8 cellular contexts compared by ENCODE assay signal in genomic region chr1:58739851-58740466, GRCh38. TPM values are rescaled to one million over a fixed set of nuclear protein-coding genes. Genes with fewer than 3 reads are reported as not detected.
DNase-seq lines count a peak whose midpoint lies in the region; ATAC-seq and TF ChIP-seq lines count a peak whose summit lies in the region.

No MANE protein-coding gene starts in this region.

- TF ChIP-seq POLR2A in erythroblast (IDR thresholded peaks at IDR 0.05; ENCODE audit: low read length), result no peak

- 27% methylated on average over 3 of the region's 3 CpGs for WGBS in SK-N-SH (ENCODE audit: low lambda C conversion rate)

- peaks cover 7% of the 10 kb centered on the region for H3K27me3 Mint-ChIP-seq in nephron progenitor cell (ENCODE audit: low read depth, poor library complexity)

- TF ChIP-seq CTCF in SK-N-SH (IDR thresholded peaks at IDR 0.05) (peak; percentile 94), nephron progenitor cell (IDR thresholded peaks at IDR 0.05) (peak; percentile 90)

- H3K4me3 ChIP-seq in SK-N-SH (ENCODE audit: low read depth in 2 of 2, low read length in 1 of 2), result no peak overlapping the region; a peak in 1 of 4 replicates

- H3K36me3 ChIP-seq in SK-N-SH (replicated peaks in 1 of 2; ENCODE audit: control insufficient read depth in 1 of 2, insufficient read depth in 2 of 2, low read length in 1 of 2), result no peaks in the 10 kb centered on the region

- H4K20me1 ChIP-seq in SK-N-SH (ENCODE audit: insufficient read depth), result no peaks in the 10 kb centered on the region

- H3K9ac ChIP-seq in SK-N-SH, result no peak overlapping the region

- H3K9me3 Mint-ChIP-seq in nephron progenitor cell, result peaks cover 8% of the 10 kb centered on the region

- peak; percentile 16 for DNase-seq in stimulated activated CD4-positive, alpha-beta T cell treated with anti-CD3 and anti-CD28 coated beads, Interleukin-2, amount 100 ng/mL, for 4 hours (ENCODE audit: low read depth)
- DNase-seq in stimulated activated CD4-positive, alpha-beta T cell treated with anti-CD3 and anti-CD28 coated beads, Interleukin-12 subunit alpha, Interleukin-12 subunit beta, amount 100 ng/mL, for 4 hours, result no peak
- DNase-seq in NCI-H1436 (lab: John Stamatoyannopoulos, UW) (peak; percentile 68), SK-N-SH (peak; percentile 60), erythroblast (lab: John Stamatoyannopoulos, UW) (peak; percentile 47 to 71), nephron progenitor cell (peak; percentile 31)

- CTCF ChIA-PET in SK-N-SH (lab: Yijun Ruan, JAX), result interaction anchor here (0.6 to 7.4 kb wide), 14 partner anchors 9 to 1208 kb away, joined by 3 to 55 read pairs (median 4); no protein-coding TSS in a partner anchor

- no peak overlapping the region for H3K4me2 ChIP-seq in SK-N-SH

- H2AFZ ChIP-seq in SK-N-SH (ENCODE audit: low read depth), result 0 out of 2 replicates have a peak overlapping the region, but pooled peaks have one; percentile 56

- no peaks in the 10 kb centered on the region for H3K36me3 Mint-ChIP-seq in nephron progenitor cell (ENCODE audit: low read depth)

- H3K9me2 ChIP-seq in SK-N-SH, result no peaks in the 10 kb centered on the region

- no peaks in the 10 kb centered on the region for H3K9me3 ChIP-seq in SK-N-SH

- no peak overlapping the region for H3K27ac ChIP-seq in SK-N-SH (ENCODE audit: low read depth in 2 of 2, low read length in 1 of 2)

- ATAC-seq in GM21360 (IDR thresholded peaks at IDR 0.05; ENCODE audit: unreplicated experiment) (no peak), GM21526 (IDR thresholded peaks at IDR 0.05; ENCODE audit: low FRiP score, unreplicated experiment) (no peak)

- no peak for TF ChIP-seq EP300 in SK-N-SH (IDR thresholded peaks at IDR 0.05; ENCODE audit: borderline replicate concordance in 1 of 2, low read depth in 1 of 2, low read length in 1 of 2)

- no peaks in the 10 kb centered on the region for H3K79me2 ChIP-seq in SK-N-SH (ENCODE audit: insufficient read depth)

- no peaks in the 10 kb centered on the region for H3F3A ChIP-seq in SK-N-SH (replicated peaks; ENCODE audit: insufficient read depth)

- H3K27ac Mint-ChIP-seq in nephron progenitor cell, result no peak overlapping the region

- POLR2A ChIA-PET in SK-N-SH (lab: Yijun Ruan, JAX), result no interaction called here

- H3K4me1 ChIP-seq in SK-N-SH (ENCODE audit: control insufficient read depth in 1 of 2, insufficient read depth in 2 of 2, low read depth in 1 of 2, low read length in 1 of 2), result no peaks in the 10 kb centered on the region; a peak in 2 of 4 replicates

- no peaks in the 10 kb centered on the region for H3K27me3 ChIP-seq in SK-N-SH (ENCODE audit: insufficient read depth)

- peak; percentile 94 for TF ChIP-seq RAD21 in SK-N-SH (IDR thresholded peaks at IDR 0.05; ENCODE audit: low read length)

- H3K4me3 Mint-ChIP-seq in nephron progenitor cell, result no peak overlapping the region

- H3K4me1 Mint-ChIP-seq in nephron progenitor cell, result peaks cover 25% of the 10 kb centered on the region

TF ChIP-seq in SK-N-SH, 30 proteins besides CTCF, POLR2A, EP300 and RAD21:
- TF ChIP-seq SMC3 (IDR thresholded peaks at IDR 0.05; ENCODE audit: low read depth, low read length) (peak; percentile 88), FOXJ3 (CRISPR knock-in tag; IDR thresholded peaks at IDR 0.05) (no peak), NRF1 (IDR thresholded peaks at IDR 0.05; ENCODE audit: low read depth, low read length) (0 out of 2 replicates have a peak, but pooled peaks have one; percentile 13)

RNA-seq across cellular contexts. Expression of gene MYSM1, which starts 40.1 kb away (rescaled TPM):
- 10.7 and 14.2 TPM in 2 replicates for polyA plus RNA-seq in SK-N-SH (2012; rRNA removed)
- 5.5 and 7.0 TPM in 2 replicates for polyA plus RNA-seq in SK-N-SH (2012; cell fraction: cytosol; rRNA removed)
- 18.6 and 49.2 TPM in 2 replicates for polyA plus RNA-seq in SK-N-SH (2012; cell fraction: nucleus; rRNA removed)

RNA-seq across cellular contexts. Expression of gene JUN, which starts 43.9 kb away (rescaled TPM):
- 54.6 and 66.5 TPM in 2 replicates for polyA plus RNA-seq in SK-N-SH (2012; rRNA removed)
- 34.2 and 46.9 TPM in 2 replicates for polyA plus RNA-seq in SK-N-SH (2012; cell fraction: cytosol; rRNA removed)
- 83.5 and 100 TPM in 2 replicates for polyA plus RNA-seq in SK-N-SH (2012; cell fraction: nucleus; rRNA removed)
